ENCODE assay signal across 8 cellular contexts in genomic region chr3:128617557-128618397, GRCh38.
A peak's percentile ranks its signal among the peaks of the same experiment; 100 is the strongest.
DNase-seq lines count a peak whose midpoint lies in the region; ATAC-seq and TF ChIP-seq lines count a peak whose summit lies in the region.

No MANE protein-coding gene starts in this region.

- DNase-seq in AG09309 (ENCODE audit: low read depth), result peak; percentile 79
- peak; percentile 87 for DNase-seq in NCI-H345 treated with DMSO at 0.1 percent for 48 hours (lab: John Stamatoyannopoulos, UW; ENCODE audit: unreplicated experiment)
- DNase-seq in activated CD4-positive, alpha-beta T cell treated with anti-CD3 and anti-CD28 coated beads for 1 hour, result peak; percentile 99
- DNase-seq in choroid plexus epithelial cell (ENCODE audit: low read depth), result peak; percentile 98
- DNase-seq in kidney tubule cell (ENCODE audit: low spot score), result peak; percentile 96
- DNase-seq in stimulated activated CD4-positive, alpha-beta T cell treated with anti-CD3 and anti-CD28 coated beads, Interleukin-1b, Interleukin-23, amount 100 ng/mL, for 24 hours (ENCODE audit: low read depth in 4 of 4, low spot score in 1 of 4), result peak; percentile 91 to 99 (median 98)

- TF ChIP-seq CTCF in AG09309 (IDR thresholded peaks at IDR 0.05; ENCODE audit: control insufficient read depth, insufficient read depth, low read depth, low read length, missing control alignments) (peak; percentile 91), choroid plexus epithelial cell (conservative IDR thresholded peaks at IDR 0.05; ENCODE audit: low read depth, low read length) (peak; percentile 76)

- ATAC-seq in GM19023 (IDR thresholded peaks at IDR 0.05; ENCODE audit: unreplicated experiment) (peak; percentile 83), HG03280 (IDR thresholded peaks at IDR 0.05; ENCODE audit: unreplicated experiment) (peak; percentile 92)

- H3K4me3 ChIP-seq in AG09309 (ENCODE audit: control insufficient read depth, low read depth, low read length) (peak overlapping the region; percentile 61), choroid plexus epithelial cell (ENCODE audit: low read depth, low read length) (peak overlapping the region; percentile 80)

Comparison
In these comparisons a context has a peak if more than half of its experiments do, and no peak if none do; other contexts are left out.
1. Peak in every context shown above with its lines: DNase-seq, ATAC-seq and H3K4me3 ChIP-seq.